8 cellular contexts compared by ENCODE assay signal in genomic region chr1:155208656-155209372, GRCh38. TPM values are rescaled to one million over a fixed set of nuclear protein-coding genes. Genes with fewer than 3 reads are reported as not detected.
A peak's percentile ranks its signal among the peaks of the same experiment; 100 is the strongest.
DNase-seq lines count a peak whose midpoint lies in the region; ATAC-seq and TF ChIP-seq lines count a peak whose summit lies in the region.

A gene with protein sequence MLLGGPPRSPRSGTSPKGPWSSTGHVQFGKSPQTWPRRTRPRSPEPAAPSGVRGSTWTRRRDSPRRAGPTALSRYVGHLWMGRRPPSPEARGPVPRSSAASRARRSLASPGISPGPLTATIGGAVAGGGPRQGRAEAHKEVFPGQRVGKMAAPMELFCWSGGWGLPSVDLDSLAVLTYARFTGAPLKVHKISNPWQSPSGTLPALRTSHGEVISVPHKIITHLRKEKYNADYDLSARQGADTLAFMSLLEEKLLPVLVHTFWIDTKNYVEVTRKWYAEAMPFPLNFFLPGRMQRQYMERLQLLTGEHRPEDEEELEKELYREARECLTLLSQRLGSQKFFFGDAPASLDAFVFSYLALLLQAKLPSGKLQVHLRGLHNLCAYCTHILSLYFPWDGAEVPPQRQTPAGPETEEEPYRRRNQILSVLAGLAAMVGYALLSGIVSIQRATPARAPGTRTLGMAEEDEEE (plus strand): TSS chr1:155208695. CDS start chr1:155208805, 110 bp downstream.

- H3K4me3 ChIP-seq in lower lobe of right lung, result peak within 1 kb of the TSS; percentile 95

- POLR2A ChIA-PET in activated CD4-positive, alpha-beta memory T cell treated with anti-CD3 and anti-CD28 coated beads, Interleukin-2, amount 10 ng/mL, durations not matched to agents 7 days and 5 days (lab: Charles Lee), result interaction anchor here (1.0 to 4.8 kb wide), 14 partner anchors 10 to 116 kb away, joined by 3 to 87 read pairs (median 14); partner anchors contain the start of genes CLK2, KRTCAP2 and TRIM46

- H3K36me3 ChIP-seq in lower lobe of right lung, result peaks cover 15% of the 10 kb centered on the region

- H3K4me1 Mint-ChIP-seq in activated CD4-positive, alpha-beta memory T cell treated with anti-CD3 and anti-CD28 coated beads, Interleukin-2, amount 10 ng/mL, durations not matched to agents 7 days and 5 days, result peaks cover 40% of the 10 kb centered on the region

- no peaks in the 10 kb centered on the region for H3K27me3 Mint-ChIP-seq in activated CD4-positive, alpha-beta memory T cell treated with anti-CD3 and anti-CD28 coated beads, Interleukin-2, amount 10 ng/mL, durations not matched to agents 7 days and 5 days

- peak within 1 kb of the TSS; percentile 80 for H3K27ac Mint-ChIP-seq in activated CD4-positive, alpha-beta memory T cell treated with anti-CD3 and anti-CD28 coated beads, Interleukin-2, amount 10 ng/mL, durations not matched to agents 7 days and 5 days

- H3K9me3 Mint-ChIP-seq in activated CD4-positive, alpha-beta memory T cell treated with anti-CD3 and anti-CD28 coated beads, Interleukin-2, amount 10 ng/mL, durations not matched to agents 7 days and 5 days, result no peaks in the 10 kb centered on the region

- intact Hi-C loops in lower lobe of right lung (cut with DNase I), result no loop called here

- H3K36me3 Mint-ChIP-seq in activated CD4-positive, alpha-beta memory T cell treated with anti-CD3 and anti-CD28 coated beads, Interleukin-2, amount 10 ng/mL, durations not matched to agents 7 days and 5 days (ENCODE audit: low read depth), result peaks cover 12% of the 10 kb centered on the region

- peak; percentile 83 for ATAC-seq in GM19035 (IDR thresholded peaks at IDR 0.05; ENCODE audit: unreplicated experiment)
- ATAC-seq in HG03442 (IDR thresholded peaks at IDR 0.05; ENCODE audit: unreplicated experiment), result peak; percentile 78
- ATAC-seq in lower lobe of right lung, result peak; percentile 89 to 91

- H3K27me3 ChIP-seq in lower lobe of right lung (ENCODE audit: low read depth), result no peaks in the 10 kb centered on the region

- TF ChIP-seq CTCF in lower lobe of right lung (IDR thresholded peaks at IDR 0.05), result no peak

- DNase-seq in AML-193 (lab: John Stamatoyannopoulos, UW) (peak; percentile 63 to 67), NCI-H748 treated with DMSO at 0.1 percent for 48 hours (lab: John Stamatoyannopoulos, UW) (peak; percentile 71), ecto neural progenitor cell (ENCODE audit: low spot score) (peak; percentile 96), lower lobe of right lung (peak; percentile 93)
- peak; percentile 89 for DNase-seq in activated CD4-positive, alpha-beta memory T cell treated with anti-CD3 and anti-CD28 coated beads, Interleukin-2, amount 10 ng/mL, durations not matched to agents 7 days and 5 days
- DNase-seq in stimulated activated CD4-positive, alpha-beta T cell treated with anti-CD3 and anti-CD28 coated beads, TNF-alpha, amount 100 ng/mL, for 24 hours (ENCODE audit: low read depth in 3 of 3), result peak; percentile 73 to 88 (median 80)

- peak within 1 kb of the TSS; percentile 100 for H3K27ac ChIP-seq in lower lobe of right lung

- H3K4me1 ChIP-seq in lower lobe of right lung, result peaks cover 33% of the 10 kb centered on the region

- no peaks in the 10 kb centered on the region for H3K9me3 ChIP-seq in lower lobe of right lung

- CTCF ChIA-PET in activated CD4-positive, alpha-beta memory T cell treated with anti-CD3 and anti-CD28 coated beads, Interleukin-2, amount 10 ng/mL, durations not matched to agents 7 days and 5 days (lab: Charles Lee), result interaction anchor here (0.6 to 5.1 kb wide), 14 partner anchors 11 to 527 kb away, joined by 3 to 58 read pairs (median 4); partner anchors contain the start of gene KRTCAP2

- peak within 1 kb of the TSS; percentile 85 for H3K4me3 Mint-ChIP-seq in activated CD4-positive, alpha-beta memory T cell treated with anti-CD3 and anti-CD28 coated beads, Interleukin-2, amount 10 ng/mL, durations not matched to agents 7 days and 5 days

RNA-seq across cellular contexts. Expression of the gene that starts here (rescaled TPM):
- total RNA-seq in activated CD4-positive, alpha-beta memory T cell treated with anti-CD3 and anti-CD28 coated beads, Interleukin-2, amount 10 ng/mL, durations not matched to agents 7 days and 5 days, result 10 to 100 TPM; 41.2 to 43.1 TPM
- 27.9 TPM for total RNA-seq in lower lobe of right lung

Comparison
In these comparisons a context has a peak if more than half of its experiments do, and no peak if none do; other contexts are left out.
1. Peak in every context shown above with its lines: DNase-seq, ATAC-seq, H3K4me3 ChIP-seq and H3K27ac ChIP-seq.